ENCODE assay signal across 25 cellular contexts in the genomic region with DNA sequence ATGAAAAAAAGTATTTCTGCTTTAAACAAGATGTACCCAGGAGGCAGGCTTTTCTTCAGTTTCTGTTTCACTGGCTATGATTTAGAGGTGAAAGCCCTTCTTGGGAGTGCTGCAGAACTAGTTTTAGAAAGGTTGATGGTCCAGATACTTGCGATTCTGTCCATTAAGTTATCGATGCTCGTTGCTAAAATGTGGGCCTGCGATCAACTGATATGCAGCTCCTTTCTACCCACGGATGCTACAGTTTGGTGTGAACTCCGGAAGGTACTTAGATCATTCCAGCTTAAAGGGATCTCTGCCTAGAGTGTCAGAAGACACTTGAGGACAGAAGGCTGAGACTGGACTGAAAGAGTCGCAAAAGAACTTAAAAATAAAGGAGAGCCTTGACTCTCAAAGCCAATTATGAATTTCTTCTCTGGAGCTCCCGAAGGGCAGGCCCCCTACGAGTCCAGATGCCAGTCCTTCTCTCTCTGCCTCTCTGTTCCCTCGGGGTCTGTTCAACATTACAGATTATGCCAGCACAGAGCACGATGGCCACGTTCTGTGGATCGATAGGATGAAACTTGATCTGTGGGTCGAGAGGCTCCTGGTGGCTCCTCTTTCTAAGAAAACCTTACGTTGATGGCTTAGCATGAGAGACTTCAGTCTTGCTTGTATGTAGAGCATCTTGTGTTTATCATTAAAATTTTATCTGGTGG. TPM values are rescaled to one million over a fixed set of nuclear protein-coding genes. Genes with fewer than 3 reads are reported as not detected.
DNase-seq lines count a peak whose midpoint lies in the region; ATAC-seq and TF ChIP-seq lines count a peak whose summit lies in the region.
"Had no signal": no experiment of that assay in that cellular context is flagged by ENCODE, and none has a peak within 500 bp of the region (broad histone marks: within the 10 kb centered on the region; RNA-seq: fewer than 3 reads in every experiment).

No MANE protein-coding gene starts in this region.

- no peaks in the 10 kb centered on the region for H3F3A ChIP-seq in MM.1S (ENCODE audit: insufficient read depth, low read length)

- no peaks in the 10 kb centered on the region for H3K36me3 ChIP-seq in MM.1S (replicated peaks; ENCODE audit: insufficient read depth, low read length)
- peaks cover 0 to 63% (median 0%) of the 10 kb centered on the region in 3 donors for H3K36me3 ChIP-seq in tibial nerve

- no peak for ATAC-seq in activated T-helper 17 cell treated with anti-CD3 and anti-CD28 coated beads, Interleukin-2, amount 50 U/mL, for 72 hours (replicated peaks)
- ATAC-seq in GM18861 (IDR thresholded peaks at IDR 0.05; ENCODE audit: unreplicated experiment): no peak
- ATAC-seq in WTC11: no peak
- ATAC-seq: A549, GM23338, Panc1, T-helper 17 cell had no signal

- H3K9me3 ChIP-seq in MM.1S (replicated peaks; ENCODE audit: insufficient read depth, low read length) (no peaks in the 10 kb centered on the region), tibial nerve (no peaks in the 10 kb centered on the region)
- H3K9me3 ChIP-seq: A549, Caco-2 had no signal

- H3K79me2 ChIP-seq in MM.1S (ENCODE audit: low read length): no peaks in the 10 kb centered on the region

- POLR2A ChIA-PET in WTC11 (lab: Charles Lee): interaction anchor here (1.0 kb wide), 1 partner anchor 32 kb away, joined by 3 read pairs; no protein-coding TSS in a partner anchor

- H3K4me1 ChIP-seq in MM.1S (ENCODE audit: low read length) (0 out of 2 replicates have a peak, but pooled peaks cover under 1% of the 10 kb centered on the region), tibial nerve (peaks cover 0 to 10% (median 0%) of the 10 kb centered on the region in 4 donors)
- H3K4me1 ChIP-seq: Caco-2 had no signal

- CTCF ChIA-PET in WTC11 (lab: Charles Lee): no interaction called here

- H3K27me3 Mint-ChIP-seq in activated T-helper 17 cell treated with anti-CD3 and anti-CD28 coated beads, Interleukin-2, amount 50 U/mL, for 72 hours: no peaks in the 10 kb centered on the region
- H3K27me3 Mint-ChIP-seq in WTC11 (ENCODE audit: low read depth): no peaks in the 10 kb centered on the region
- H3K27me3 Mint-ChIP-seq: CD4-positive, alpha-beta memory T cell; T-helper 17 cell had no signal

- H3K27ac ChIP-seq in MM.1S (ENCODE audit: low read length): no peak overlapping the region
- H3K27ac ChIP-seq in tibial nerve: no peak overlapping the region
- H3K27ac ChIP-seq: A549, RWPE1 had no signal

- no peak overlapping the region for H3K9ac ChIP-seq in MM.1S (ENCODE audit: low read length)

- TF ChIP-seq CTCF in MM.1S (IDR thresholded peaks at IDR 0.05; ENCODE audit: low read length) (no peak), WTC11 (IDR thresholded peaks at IDR 0.05) (no peak), tibial nerve (IDR thresholded peaks at IDR 0.05) (no peak)

- H3K4me3 Mint-ChIP-seq in activated T-helper 17 cell treated with anti-CD3 and anti-CD28 coated beads, Interleukin-2, amount 50 U/mL, for 72 hours: no peak overlapping the region
- no peak overlapping the region for H3K4me3 Mint-ChIP-seq in WTC11
- H3K4me3 Mint-ChIP-seq: CD4-positive, alpha-beta memory T cell; GM23338; H9; HFFc6; T-helper 17 cell had no signal

- peaks cover 26% of the 10 kb centered on the region for H3K36me3 Mint-ChIP-seq in activated T-helper 17 cell treated with anti-CD3 and anti-CD28 coated beads, Interleukin-2, amount 50 U/mL, for 72 hours (ENCODE audit: low read depth)
- H3K36me3 Mint-ChIP-seq in WTC11: peaks cover 21% of the 10 kb centered on the region

- no peaks in the 10 kb centered on the region for H3K27me3 ChIP-seq in MM.1S (replicated peaks; ENCODE audit: insufficient read depth, low read length)
- no peaks in the 10 kb centered on the region for H3K27me3 ChIP-seq in tibial nerve

- H3K4me2 ChIP-seq in MM.1S (ENCODE audit: low read depth, low read length): peak overlapping the region; percentile 22; the same call in 1 of the 2 replicates
- H3K4me2 ChIP-seq: A549, GM23338 had no signal

- TF ChIP-seq EP300 in tibial nerve (IDR thresholded peaks at IDR 0.05): no peak

- no peaks in the 10 kb centered on the region for H3K9me3 Mint-ChIP-seq in activated T-helper 17 cell treated with anti-CD3 and anti-CD28 coated beads, Interleukin-2, amount 50 U/mL, for 72 hours
- H3K9me3 Mint-ChIP-seq in WTC11: no peaks in the 10 kb centered on the region
- H3K9me3 Mint-ChIP-seq: CD4-positive, alpha-beta memory T cell; GM23338; H9; HFFc6 had no signal

- no peaks in the 10 kb centered on the region for H4K20me1 ChIP-seq in MM.1S (ENCODE audit: insufficient read depth, low read length)

- DNase-seq in NCI-H2171 treated with DMSO at 0.1 percent for 48 hours (lab: John Stamatoyannopoulos, UW): peak; percentile 53
- no peak for DNase-seq in NCI-H2171 (lab: John Stamatoyannopoulos, UW)
- no peak for DNase-seq in MM.1S
- peak; percentile 41 for DNase-seq in islet precursor cell
- DNase-seq in WTC11 (ENCODE audit: low spot score): no peak
- no peak for DNase-seq in tibial nerve (ENCODE audit: low spot score in 2 of 2)
- DNase-seq: AML-193; C1 segment of cervical spinal cord; Caco-2; CD4-positive, alpha-beta memory T cell; H9; HFFc6; KG1; NCI-H1105; NCI-H1436 treated with DMSO at 0.1 percent for 48 hours; NCI-H187 treated with DMSO at 0.1 percent for 48 hours; NCI-H526; SHP77; T-helper 17 cell had no signal

- no peak overlapping the region for H3K4me3 ChIP-seq in MM.1S (ENCODE audit: low read length)
- H3K4me3 ChIP-seq in tibial nerve: no peak overlapping the region
- H3K4me3 ChIP-seq: A549, GM23338 had no signal

- H3K9me2 ChIP-seq in MM.1S (replicated peaks; ENCODE audit: insufficient read depth, low read length): no peaks in the 10 kb centered on the region

- H3K27ac Mint-ChIP-seq in activated T-helper 17 cell treated with anti-CD3 and anti-CD28 coated beads, Interleukin-2, amount 50 U/mL, for 72 hours: peak overlapping the region; percentile 23
- no peak overlapping the region for H3K27ac Mint-ChIP-seq in WTC11
- H3K27ac Mint-ChIP-seq: CD4-positive, alpha-beta memory T cell; GM23338; H9; HFFc6; T-helper 17 cell had no signal

- no peak overlapping the region for H2AFZ ChIP-seq in MM.1S (ENCODE audit: low read length)
- H2AFZ ChIP-seq: GM23338 had no signal

- 81 to 89% methylated on average over 15 of the region's 15 CpGs for WGBS in tibial nerve, 2 donors

- TF ChIP-seq POLR2A in tibial nerve (IDR thresholded peaks at IDR 0.05): no peak

- H3K4me1 Mint-ChIP-seq in activated T-helper 17 cell treated with anti-CD3 and anti-CD28 coated beads, Interleukin-2, amount 50 U/mL, for 72 hours: no peaks in the 10 kb centered on the region
- peaks cover 3% of the 10 kb centered on the region; the same call in 1 of the 2 replicates for H3K4me1 Mint-ChIP-seq in WTC11

TF ChIP-seq in WTC11, 78 proteins besides CTCF, POLR2A, EP300 and RAD21:
- TF ChIP-seq ZBTB21 (CRISPR knock-in tag; IDR thresholded peaks at IDR 0.05; ENCODE audit: borderline replicate concordance) (no peak), CDX4 (CRISPR knock-in tag; IDR thresholded peaks at IDR 0.05; ENCODE audit: borderline replicate concordance) (no peak), ZNF671 (CRISPR knock-in tag; IDR thresholded peaks at IDR 0.05) (no peak), ZNF121 (CRISPR knock-in tag; IDR thresholded peaks at IDR 0.05) (no peak), NR3C1 (CRISPR knock-in tag; conservative IDR thresholded peaks at IDR 0.05; ENCODE audit: low read depth) (no peak)
- TF ChIP-seq, protein P1, sequence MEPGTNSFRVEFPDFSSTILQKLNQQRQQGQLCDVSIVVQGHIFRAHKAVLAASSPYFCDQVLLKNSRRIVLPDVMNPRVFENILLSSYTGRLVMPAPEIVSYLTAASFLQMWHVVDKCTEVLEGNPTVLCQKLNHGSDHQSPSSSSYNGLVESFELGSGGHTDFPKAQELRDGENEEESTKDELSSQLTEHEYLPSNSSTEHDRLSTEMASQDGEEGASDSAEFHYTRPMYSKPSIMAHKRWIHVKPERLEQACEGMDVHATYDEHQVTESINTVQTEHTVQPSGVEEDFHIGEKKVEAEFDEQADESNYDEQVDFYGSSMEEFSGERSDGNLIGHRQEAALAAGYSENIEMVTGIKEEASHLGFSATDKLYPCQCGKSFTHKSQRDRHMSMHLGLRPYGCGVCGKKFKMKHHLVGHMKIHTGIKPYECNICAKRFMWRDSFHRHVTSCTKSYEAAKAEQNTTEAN (CRISPR knock-in tag; IDR thresholded peaks at IDR 0.05): no peak

RNA-seq across cellular contexts. Expression of gene FBXW8, which starts 40.0 kb away (rescaled TPM):
- total RNA-seq in activated T-helper 17 cell treated with anti-CD3 and anti-CD28 coated beads, Interleukin-2, amount 50 U/mL, for 72 hours: 1 to 10 TPM; 2.4 to 8.8 TPM
- 15.6 to 18.5 TPM (median 18.0 TPM) in 3 replicates for total RNA-seq in WTC11 (2021)
- total RNA-seq in tibial nerve: 10 to 100 TPM; 26.7 to 38.4 (median 29.0) TPM

Comparison
In these comparisons a context has a peak if more than half of its experiments do, and no peak if none do; other contexts are left out.
1. DNase-seq: peak in NCI-H2171 treated with DMSO at 0.1 percent for 48 hours (single experiment) and islet precursor cell (single experiment); none in NCI-H2171 (single experiment), MM.1S (single experiment), WTC11 (single experiment) and tibial nerve (0 of 2).